In the genomic region with DNA sequence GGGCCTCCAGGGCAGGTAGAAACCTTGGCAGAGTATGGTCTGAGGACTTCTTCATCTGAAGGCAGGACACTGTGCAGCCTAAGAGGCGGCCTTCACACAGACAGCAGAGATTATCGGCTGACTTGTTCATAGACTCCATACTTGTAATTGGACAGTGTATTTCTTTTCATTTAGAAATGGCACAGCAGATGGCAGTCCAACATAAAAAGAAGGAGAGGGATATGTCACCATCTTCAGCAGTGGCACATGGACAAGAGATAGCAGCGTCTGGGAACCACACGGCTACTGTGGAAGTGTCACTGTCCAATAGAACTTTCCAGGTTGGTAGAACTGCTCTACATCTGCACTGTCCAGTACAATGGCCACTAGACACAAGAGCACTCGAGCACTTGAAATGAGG, we compare ENCODE assay signal across 14 cellular contexts. TPM values are rescaled to one million over a fixed set of nuclear protein-coding genes. Genes with fewer than 3 reads are reported as not detected.
DNase-seq lines count a peak whose midpoint lies in the region; ATAC-seq and TF ChIP-seq lines count a peak whose summit lies in the region.
"Had no signal": no experiment of that assay in that cellular context is flagged by ENCODE, and none has a peak within 500 bp of the region (broad histone marks: within the 10 kb centered on the region; RNA-seq: fewer than 3 reads in every experiment).

No MANE protein-coding gene starts in this region.

- DNase-seq in DMS 273 (lab: John Stamatoyannopoulos, UW; ENCODE audit: unreplicated experiment) (peak; percentile 69), NCI-H1105 (lab: John Stamatoyannopoulos, UW) (peak; percentile 35), OCI-M1 (lab: John Stamatoyannopoulos, UW) (peak; percentile 54), stomach (no peak), NCI-H2107 treated with DMSO at 0.1 percent for 48 hours (lab: John Stamatoyannopoulos, UW; ENCODE audit: unreplicated experiment) (no peak)
- no peak for DNase-seq in activated CD8-positive, alpha-beta memory T cell treated with anti-CD3 and anti-CD28 coated beads, Interleukin-2, amount 50 U/mL, for 48 hours
- DNase-seq: activated CD4-positive, alpha-beta T cell treated with anti-CD3 and anti-CD28 coated beads, Interleukin-2, amount 10 ng/mL, durations not matched to agents 24 days and 14 days; amniotic stem cell; heart right ventricle; NCI-H1092 treated with DMSO at 0.1 percent for 48 hours had no signal

- ATAC-seq in gastroesophageal sphincter (no peak), GM19455 (IDR thresholded peaks at IDR 0.05; ENCODE audit: unreplicated experiment) (no peak)

- TF ChIP-seq CTCF in gastroesophageal sphincter (IDR thresholded peaks at IDR 0.05) = peak in 3 of 4 experiments; percentile 6 to 29 (median 19)
- TF ChIP-seq CTCF in stomach (IDR thresholded peaks at IDR 0.05) = no peak

- WGBS in gastroesophageal sphincter (ENCODE audit: low coverage in 1 of 2), 2 donors = 42 to 61% methylated on average over 3 to 5 of the region's 5 CpGs
- WGBS in stomach, 5 donors = 64 to 72% (median 65%) methylated on average over 5 of the region's 5 CpGs

- no peaks in the 10 kb centered on the region for H3K9me3 ChIP-seq in gastroesophageal sphincter
- H3K9me3 ChIP-seq in stomach = peaks cover 0 to 9% (median 4%) of the 10 kb centered on the region in 4 donors
- H3K9me3 ChIP-seq: tibial nerve had no signal

- TF ChIP-seq POLR2A in gastroesophageal sphincter (IDR thresholded peaks at IDR 0.05) (no peak), stomach (IDR thresholded peaks at IDR 0.05) (no peak)

- TF ChIP-seq EP300 in gastroesophageal sphincter (IDR thresholded peaks at IDR 0.05) (no peak), stomach (IDR thresholded peaks at IDR 0.05) (no peak)

- intact Hi-C loops in stomach (cut with DNase I; ENCODE audit: low total_unique reads) = no loop called here

- H3K4me1 ChIP-seq in gastroesophageal sphincter (no peaks in the 10 kb centered on the region), stomach (no peaks in the 10 kb centered on the region)
- H3K4me1 ChIP-seq: heart right ventricle, tibial nerve had no signal

- H3K27me3 ChIP-seq in gastroesophageal sphincter = no peaks in the 10 kb centered on the region
- peaks cover 0 to 11% (median 0%) of the 10 kb centered on the region in 3 donors for H3K27me3 ChIP-seq in stomach

- H3K27ac ChIP-seq in gastroesophageal sphincter (no peak overlapping the region), stomach (no peak overlapping the region)
- H3K27ac ChIP-seq: epithelial cell of prostate, heart right ventricle, tibial nerve had no signal

- no peak overlapping the region for H3K4me3 ChIP-seq in gastroesophageal sphincter
- H3K4me3 ChIP-seq in stomach = no peak overlapping the region
- H3K4me3 ChIP-seq: heart right ventricle, tibial nerve had no signal

- H3K36me3 ChIP-seq in gastroesophageal sphincter (no peaks in the 10 kb centered on the region), stomach (no peaks in the 10 kb centered on the region)
- H3K36me3 ChIP-seq: heart right ventricle, tibial nerve had no signal

RNA-seq across cellular contexts. Expression of gene GEMIN8, which starts 21.7 kb away (rescaled TPM):
- total RNA-seq in gastroesophageal sphincter (10 to 100 TPM; 11.0 to 25.6 (median 20.7) TPM), stomach (10 to 100 TPM in 3 of 5 donors, 1 to 10 TPM in 2; 4.3 to 33.5 (median 10.5) TPM)
- 10 to 100 TPM; 13.7 to 18.8 (median 17.3) TPM for polyA plus RNA-seq in stomach

Comparison
In these comparisons a context has a peak if more than half of its experiments do, and no peak if none do; other contexts are left out.
1. DNase-seq: peak in DMS 273 (single experiment), NCI-H1105 (single experiment) and OCI-M1 (single experiment); none in stomach (single experiment), NCI-H2107 treated with DMSO at 0.1 percent for 48 hours (single experiment) and activated CD8-positive, alpha-beta memory T cell treated with anti-CD3 and anti-CD28 coated beads, Interleukin-2, amount 50 U/mL, for 48 hours (single experiment).
2. CTCF ChIP-seq: peak in gastroesophageal sphincter (3 of 4); none in stomach (0 of 7).